21 cellular contexts compared by ENCODE assay signal in the genomic region with DNA sequence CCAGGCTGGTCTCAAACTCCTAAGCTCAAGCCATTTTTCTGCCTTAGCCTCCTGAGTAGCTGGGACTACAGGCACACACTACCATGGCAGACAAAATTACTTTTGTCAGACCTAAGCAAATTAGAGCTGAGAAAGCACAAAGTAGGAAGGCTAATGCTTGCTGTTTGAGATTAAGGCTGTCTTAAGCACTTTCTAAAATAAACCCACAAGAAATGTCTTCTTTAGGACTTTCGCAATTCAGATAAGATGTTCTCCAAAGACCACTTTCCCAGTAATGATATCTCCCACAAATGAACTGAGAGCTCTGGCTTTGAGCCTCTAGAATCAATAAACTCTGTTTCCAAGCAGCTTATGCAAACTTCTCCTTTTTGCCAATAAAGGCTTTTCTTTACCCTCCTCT. TPM values are rescaled to one million over a fixed set of nuclear protein-coding genes. Genes with fewer than 3 reads are reported as not detected.
DNase-seq lines count a peak whose midpoint lies in the region; ATAC-seq, FAIRE-seq and TF ChIP-seq lines count a peak whose summit lies in the region.
"Had no signal": no experiment of that assay in that cellular context is flagged by ENCODE, and none has a peak within 500 bp of the region (broad histone marks: within the 10 kb centered on the region; RNA-seq: fewer than 3 reads in every experiment).

No MANE protein-coding gene starts in this region.

- no peaks in the 10 kb centered on the region for H3K27me3 ChIP-seq in left ventricle myocardium inferior (ENCODE audit: low read depth)

- H3K27ac ChIP-seq in left ventricle myocardium inferior (replicated peaks), result no peak overlapping the region
- H3K27ac ChIP-seq: A549, SJSA1 had no signal

- peak; percentile 67 for ATAC-seq in Right ventricle myocardium inferior
- ATAC-seq in HG02642 (IDR thresholded peaks at IDR 0.05; ENCODE audit: poor library complexity, unreplicated experiment), result no peak
- ATAC-seq: A549 had no signal

- no peaks in the 10 kb centered on the region for H3K4me1 ChIP-seq in left ventricle myocardium inferior
- H3K4me1 ChIP-seq: HAP-1, SJSA1 had no signal

- FAIRE-seq in urothelium cell line (lab: Jason Lieb, UNC), result no peak
- FAIRE-seq: A549 had no signal

- peak overlapping the region; percentile 29 for H3K27ac Mint-ChIP-seq in progenitor cell of endocrine pancreas
- H3K27ac Mint-ChIP-seq: CD4-positive, alpha-beta T cell had no signal

- H3K36me3 Mint-ChIP-seq in progenitor cell of endocrine pancreas (ENCODE audit: insufficient read depth), result no peaks in the 10 kb centered on the region

- no peak for TF ChIP-seq CTCF in left ventricle myocardium inferior (IDR thresholded peaks at IDR 0.05; ENCODE audit: borderline replicate concordance)
- no peak for TF ChIP-seq CTCF in progenitor cell of endocrine pancreas (IDR thresholded peaks at IDR 0.05; ENCODE audit: unreplicated experiment)

- H3K4me3 Mint-ChIP-seq in progenitor cell of endocrine pancreas (ENCODE audit: low read depth), result no peak overlapping the region
- H3K4me3 Mint-ChIP-seq: CD4-positive, alpha-beta T cell had no signal

- no peak overlapping the region for H3K4me3 ChIP-seq in left ventricle myocardium inferior
- H3K4me3 ChIP-seq: A549, HAP-1, SJSA1 had no signal

- no peaks in the 10 kb centered on the region for H3K9me3 Mint-ChIP-seq in progenitor cell of endocrine pancreas (ENCODE audit: low read depth)
- H3K9me3 Mint-ChIP-seq: CD4-positive, alpha-beta T cell had no signal

- H3K27me3 Mint-ChIP-seq in progenitor cell of endocrine pancreas, result no peaks in the 10 kb centered on the region

- H3K9me3 ChIP-seq in left ventricle myocardium inferior (replicated peaks), result no peaks in the 10 kb centered on the region
- H3K9me3 ChIP-seq: A549, Caco-2, HAP-1, SJSA1 had no signal

- H3K4me1 Mint-ChIP-seq in progenitor cell of endocrine pancreas (ENCODE audit: low read depth), result peaks cover 22% of the 10 kb centered on the region

- no peaks in the 10 kb centered on the region for H3K36me3 ChIP-seq in left ventricle myocardium inferior
- H3K36me3 ChIP-seq: HAP-1, SJSA1 had no signal

- intact Hi-C loops in Right ventricle myocardium inferior (cut with DNase I) (no loop called here), left ventricle myocardium inferior (cut with micrococcal nuclease) (no loop called here)

- DNase-seq in Right ventricle myocardium inferior (ENCODE audit: missing footprints), result no peak
- DNase-seq in left ventricle myocardium inferior, result no peak
- DNase-seq in Kasumi-1 (lab: John Stamatoyannopoulos, UW), result peak; percentile 48 to 49
- DNase-seq in amniotic epithelial cell (ENCODE audit: low read depth), result peak; percentile 69
- no peak for DNase-seq in progenitor cell of endocrine pancreas (ENCODE audit: low spot score, unreplicated experiment)
- no peak for DNase-seq in urothelium cell line (ENCODE audit: low spot score)
- DNase-seq in activated CD4-positive, alpha-beta T cell treated with anti-CD3 and anti-CD28 coated beads, Interleukin-2, amount 50 U/mL, for 1 hour, result no peak
- DNase-seq: Caco-2; CD4-positive, alpha-beta T cell; DMS153; GF-D8; NCI-H1105; NCI-H2081; NCI-H2171 treated with DMSO at 0.1 percent for 48 hours; NCI-H446 treated with DMSO at 0.1 percent for 48 hours; NCI-H69; NK-92 treated with Interleukin-12 subunit alpha and Interleukin-12 subunit beta, amount 100 ng/mL, for 24 hours had no signal

RNA-seq across cellular contexts. Expression of a gene that starts 32.0 kb away (rescaled TPM):
- total RNA-seq in Right ventricle myocardium inferior, result 53.2 TPM
- 47.8 TPM for total RNA-seq in left ventricle myocardium inferior
- 92.1 and 92.8 TPM in 2 replicates for total RNA-seq in progenitor cell of endocrine pancreas

RNA-seq across cellular contexts. Expression of a gene that starts 51.8 kb away (rescaled TPM):
- 21.3 TPM for total RNA-seq in Right ventricle myocardium inferior
- 20.3 TPM for total RNA-seq in left ventricle myocardium inferior
- 30.0 and 31.6 TPM in 2 replicates for total RNA-seq in progenitor cell of endocrine pancreas

Comparison
In these comparisons a context has a peak if more than half of its experiments do, and no peak if none do; other contexts are left out.
1. DNase-seq: peak in Kasumi-1 (2 of 2) and amniotic epithelial cell (single experiment); none in Right ventricle myocardium inferior (single experiment), left ventricle myocardium inferior (single experiment), progenitor cell of endocrine pancreas (single experiment), urothelium cell line (single experiment) and activated CD4-positive, alpha-beta T cell treated with anti-CD3 and anti-CD28 coated beads, Interleukin-2, amount 50 U/mL, for 1 hour (single experiment).